Comparison of ENCODE assay signal across 8 cellular contexts in genomic region chr5:169637856-169638190, GRCh38. TPM values are rescaled to one million over a fixed set of nuclear protein-coding genes. Genes with fewer than 3 reads are reported as not detected.
DNase-seq lines count a peak whose midpoint lies in the region; ATAC-seq and TF ChIP-seq lines count a peak whose summit lies in the region.

No MANE protein-coding gene starts in this region.

- peak overlapping the region; percentile 89 to 97 (median 96) for H3K4me3 Mint-ChIP-seq in naive B cell

- 55% methylated on average over 6 of the region's 6 CpGs for WGBS in urinary bladder

- peak overlapping the region; percentile 35 for H3K4me3 ChIP-seq in urinary bladder (ENCODE audit: low read depth, low read length)

- H3K27ac ChIP-seq in urinary bladder (ENCODE audit: low read depth) = no peak overlapping the region

- H3K36me3 Mint-ChIP-seq in naive B cell = peaks cover 11 to 20% of the 10 kb centered on the region in 2 donors

- peak overlapping the region; percentile 91 to 96 (median 93) for H3K27ac Mint-ChIP-seq in naive B cell

- in situ Hi-C loops in GM13976 (cut with MboI; ENCODE audit: low sequenced_read_pairs, unreplicated experiment) = no loop called here

- DNase-seq in GM13976 (ENCODE audit: low spot score) (peak; percentile 72), NOMO-1 treated with dmso at 0.1 percent for 144 hours (lab: John Stamatoyannopoulos, UW; ENCODE audit: unreplicated experiment) (peak; percentile 81), activated gamma-delta T cell treated with Interleukin-2 at 50 U/mL for 16 hours (peak; percentile 69), naive B cell (peak; percentile 59), HuH-7.5 (ENCODE audit: low spot score) (no peak), NCI-H1436 treated with DMSO at 0.1 percent for 48 hours (lab: John Stamatoyannopoulos, UW) (no peak)

- ATAC-seq in HG02610 (IDR thresholded peaks at IDR 0.05; ENCODE audit: unreplicated experiment) (peak; percentile 65), naive B cell (ENCODE audit: low read depth in 2 of 2) (peak; percentile 61 to 62)

- H3K27me3 Mint-ChIP-seq in naive B cell = no peaks in the 10 kb centered on the region

- no peak for TF ChIP-seq CTCF in GM13976 (IDR thresholded peaks at IDR 0.05; ENCODE audit: borderline replicate concordance, control extremely low read depth, extremely low read depth, insufficient read depth, missing control alignments)

- H3K4me1 Mint-ChIP-seq in naive B cell = peaks cover 49 to 58% (median 54%) of the 10 kb centered on the region in 3 donors

- H3K36me3 ChIP-seq in urinary bladder (ENCODE audit: insufficient read depth) = no peaks in the 10 kb centered on the region

- no peaks in the 10 kb centered on the region for H3K4me1 ChIP-seq in urinary bladder (ENCODE audit: insufficient read depth)

- peaks cover 3 to 16% (median 6%) of the 10 kb centered on the region in 7 donors for H3K9me3 Mint-ChIP-seq in naive B cell

RNA-seq across cellular contexts. Expression of gene DOCK2, which starts 0.7 kb away (rescaled TPM):
- polyA plus RNA-seq in naive B cell (ENCODE audit: low read depth in 6 of 6) (100 to 1,000 TPM in 4 of 6 donors, 10 to 100 TPM in 2; 62.1 to 165 (median 106) TPM), urinary bladder (4.1 TPM)
- total RNA-seq in urinary bladder = 19.1 TPM

RNA-seq across cellular contexts. Expression of gene SPDL1, which starts 54.2 kb away (rescaled TPM):
- 1 to 10 TPM in 5 of 6 donors, not detected in 1; 5.1 to 9.4 (median 8.3) TPM for polyA plus RNA-seq in naive B cell (ENCODE audit: low read depth in 6 of 6)
- total RNA-seq in urinary bladder = 22.5 TPM
- 8.2 TPM for polyA plus RNA-seq in urinary bladder

Comparison
In these comparisons a context has a peak if more than half of its experiments do, and no peak if none do; other contexts are left out.
1. DNase-seq: peak in GM13976 (single experiment), NOMO-1 treated with dmso at 0.1 percent for 144 hours (single experiment), activated gamma-delta T cell treated with Interleukin-2 at 50 U/mL for 16 hours (single experiment) and naive B cell (single experiment); none in HuH-7.5 (single experiment) and NCI-H1436 treated with DMSO at 0.1 percent for 48 hours (single experiment).
2. RNA of gene DOCK2, which starts 0.7 kb away (polyA plus RNA-seq): 62.1 to 165 TPM in naive B cell; 4.1 TPM in urinary bladder (single experiment); every median in the first group is over 10 times any median in the second.